20 cellular contexts compared by ENCODE assay signal in genomic region chr12:44827832-44828438, GRCh38. TPM values are rescaled to one million over a fixed set of nuclear protein-coding genes. Genes with fewer than 3 reads are reported as not detected.
DNase-seq lines count a peak whose midpoint lies in the region; ATAC-seq and TF ChIP-seq lines count a peak whose summit lies in the region.
"Had no signal": no experiment of that assay in that cellular context is flagged by ENCODE, and none has a peak within 500 bp of the region (broad histone marks: within the 10 kb centered on the region; RNA-seq: fewer than 3 reads in every experiment).

No MANE protein-coding gene starts in this region.

- H3K27me3 ChIP-seq in effector memory CD4-positive, alpha-beta T cell (replicated peaks; ENCODE audit: control insufficient read depth, insufficient read depth, low read length, poor library complexity, severe bottlenecking), result no peaks in the 10 kb centered on the region
- H3K27me3 ChIP-seq: right lobe of liver, thyroid gland had no signal

- POLR2A ChIA-PET in activated CD8-positive, alpha-beta T cell treated with anti-CD3 and anti-CD28 coated beads for 36 hours (lab: Charles Lee), result interaction anchor here (1.5 to 4.1 kb wide), 3 partner anchors 13 to 48 kb away, joined by 3 to 37 read pairs (median 8); partner anchors contain the start of gene NELL2

- peaks cover 14% of the 10 kb centered on the region for H3K36me3 Mint-ChIP-seq in activated naive CD4-positive, alpha-beta T cell treated with anti-CD3 and anti-CD28 coated beads, Interleukin-2, amount 50 U/mL, for 24 hours
- peaks cover 38% of the 10 kb centered on the region for H3K36me3 Mint-ChIP-seq in activated CD8-positive, alpha-beta T cell treated with anti-CD3 and anti-CD28 coated beads for 36 hours (ENCODE audit: low read depth)

- peak overlapping the region; percentile 20 for H3K4me3 ChIP-seq in effector memory CD4-positive, alpha-beta T cell (ENCODE audit: insufficient read depth, low read depth, low read length, poor library complexity, severe bottlenecking)
- H3K4me3 ChIP-seq: right lobe of liver, thyroid gland had no signal

- H3K9me3 ChIP-seq in effector memory CD4-positive, alpha-beta T cell (ENCODE audit: control insufficient read depth, low read length), result no peaks in the 10 kb centered on the region
- H3K9me3 ChIP-seq: right lobe of liver, thyroid gland had no signal

- peak; percentile 85 for ATAC-seq in activated CD8-positive, alpha-beta T cell treated with anti-CD3 and anti-CD28 coated beads for 36 hours
- ATAC-seq in HG02970 (IDR thresholded peaks at IDR 0.05; ENCODE audit: low FRiP score, unreplicated experiment), result no peak
- ATAC-seq: left ventricle myocardium superior, right lobe of liver had no signal

- peak overlapping the region; percentile 80 for H3K4me3 Mint-ChIP-seq in activated naive CD4-positive, alpha-beta T cell treated with anti-CD3 and anti-CD28 coated beads, Interleukin-2, amount 50 U/mL, for 24 hours
- H3K4me3 Mint-ChIP-seq in activated CD8-positive, alpha-beta T cell treated with anti-CD3 and anti-CD28 coated beads for 36 hours, result peak overlapping the region; percentile 71
- H3K4me3 Mint-ChIP-seq: HFFc6, neural crest cell had no signal

- no peak for DNase-seq in activated naive CD4-positive, alpha-beta T cell (lab: John Stamatoyannopoulos, UW)
- DNase-seq in activated CD8-positive, alpha-beta T cell treated with anti-CD3 and anti-CD28 coated beads for 36 hours, result no peak
- DNase-seq in effector memory CD4-positive, alpha-beta T cell, result no peak
- DNase-seq in ecto neural progenitor cell (ENCODE audit: low spot score) (no peak), caudate nucleus (lab: John Stamatoyannopoulos, UW) (no peak)
- DNase-seq: anterior cingulate cortex; HFFc6; IMR-90; left ventricle myocardium superior; NCI-H1092 treated with DMSO at 0.1 percent for 48 hours; NCI-H1930; NCI-H2227 treated with DMSO at 0.1 percent for 48 hours; right lobe of liver; stimulated activated CD4-positive, alpha-beta T cell treated with anti-CD3 and anti-CD28 coated beads, Interleukin-12 subunit alpha, Interleukin-12 subunit beta, amount 100 ng/mL, for 4 hours; stimulated activated CD4-positive, alpha-beta T cell treated with anti-CD3 and anti-CD28 coated beads, Interleukin-4, amount 100 ng/mL, for 24 hours; thyroid gland had no signal

- H3K27ac ChIP-seq in effector memory CD4-positive, alpha-beta T cell (ENCODE audit: insufficient read depth, low read length, poor library complexity, severe bottlenecking), result peak overlapping the region; percentile 68
- H3K27ac ChIP-seq in caudate nucleus (ENCODE audit: low read depth, low read length), result no peak overlapping the region
- H3K27ac ChIP-seq: right lobe of liver, thyroid gland had no signal

- H3K4me1 ChIP-seq in effector memory CD4-positive, alpha-beta T cell (ENCODE audit: control insufficient read depth, insufficient read depth, low read length, poor library complexity, severe bottlenecking), result peaks cover 11% of the 10 kb centered on the region
- H3K4me1 ChIP-seq: right lobe of liver, thyroid gland had no signal

- no peaks in the 10 kb centered on the region for H3K27me3 Mint-ChIP-seq in activated naive CD4-positive, alpha-beta T cell treated with anti-CD3 and anti-CD28 coated beads, Interleukin-2, amount 50 U/mL, for 24 hours
- no peaks in the 10 kb centered on the region for H3K27me3 Mint-ChIP-seq in activated CD8-positive, alpha-beta T cell treated with anti-CD3 and anti-CD28 coated beads for 36 hours

- peak overlapping the region; percentile 94 for H3K27ac Mint-ChIP-seq in activated naive CD4-positive, alpha-beta T cell treated with anti-CD3 and anti-CD28 coated beads, Interleukin-2, amount 50 U/mL, for 24 hours
- peak overlapping the region; percentile 91 for H3K27ac Mint-ChIP-seq in activated CD8-positive, alpha-beta T cell treated with anti-CD3 and anti-CD28 coated beads for 36 hours
- H3K27ac Mint-ChIP-seq: HFFc6 had no signal

- intact Hi-C loops in activated CD8-positive, alpha-beta T cell treated with anti-CD3 and anti-CD28 coated beads for 36 hours (cut with micrococcal nuclease), result no loop called here

- no peaks in the 10 kb centered on the region for H3K36me3 ChIP-seq in effector memory CD4-positive, alpha-beta T cell (ENCODE audit: control insufficient read depth, insufficient read depth, low read length)
- H3K36me3 ChIP-seq: right lobe of liver, thyroid gland had no signal

- H3K4me1 Mint-ChIP-seq in activated naive CD4-positive, alpha-beta T cell treated with anti-CD3 and anti-CD28 coated beads, Interleukin-2, amount 50 U/mL, for 24 hours, result peaks cover 79% of the 10 kb centered on the region
- H3K4me1 Mint-ChIP-seq in activated CD8-positive, alpha-beta T cell treated with anti-CD3 and anti-CD28 coated beads for 36 hours (ENCODE audit: low read depth), result peaks cover 73% of the 10 kb centered on the region

- CTCF ChIA-PET in activated CD8-positive, alpha-beta T cell treated with anti-CD3 and anti-CD28 coated beads for 36 hours (lab: Charles Lee), result interaction anchor here (0.9 to 3.0 kb wide), 7 partner anchors 16 to 48 kb away, joined by 3 to 14 read pairs (median 6); partner anchors contain the start of gene NELL2

- TF ChIP-seq CTCF in activated CD8-positive, alpha-beta T cell treated with anti-CD3 and anti-CD28 coated beads for 36 hours (IDR thresholded peaks at IDR 0.05), result no peak

- no peaks in the 10 kb centered on the region for H3K9me3 Mint-ChIP-seq in activated naive CD4-positive, alpha-beta T cell treated with anti-CD3 and anti-CD28 coated beads, Interleukin-2, amount 50 U/mL, for 24 hours
- H3K9me3 Mint-ChIP-seq in activated CD8-positive, alpha-beta T cell treated with anti-CD3 and anti-CD28 coated beads for 36 hours, result peaks cover 2% of the 10 kb centered on the region

RNA-seq across cellular contexts. Expression of gene NELL2, which starts 48.2 kb away (rescaled TPM):
- 100 to 1,000 TPM in 1 of 2 experiments, 10 to 100 TPM in 1; 99.7 to 106 TPM for total RNA-seq in activated CD8-positive, alpha-beta T cell treated with anti-CD3 and anti-CD28 coated beads for 36 hours
- total RNA-seq: G401, HFFc6 had no signal
